Comparison of ENCODE assay signal across 1 cellular context in the genomic region with DNA sequence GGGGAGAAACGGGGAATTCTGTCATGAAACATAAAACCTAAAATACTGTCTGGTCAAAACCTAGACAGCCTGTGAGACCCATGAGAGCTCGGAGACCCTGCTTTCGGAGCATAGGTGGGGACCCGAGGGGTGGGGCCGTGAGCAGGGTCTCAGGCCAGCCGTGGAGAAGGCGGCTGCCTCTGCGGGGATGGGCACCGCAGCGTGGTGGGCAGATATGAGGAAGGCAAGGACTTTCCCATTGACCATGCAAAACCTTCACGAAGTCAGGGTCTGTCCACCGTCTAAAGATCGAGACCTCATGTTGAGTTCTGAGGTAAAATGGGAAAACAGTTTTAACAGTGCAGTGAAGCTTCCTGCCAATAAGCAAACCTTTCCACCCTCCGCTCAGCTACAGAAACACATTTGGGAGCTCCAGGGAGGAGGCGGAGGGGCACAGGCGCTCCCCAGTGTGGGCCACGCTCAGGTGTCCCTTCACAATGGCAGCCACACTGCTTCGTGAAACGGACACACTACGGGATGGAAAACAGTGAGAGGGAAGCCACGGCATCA.
TF ChIP-seq lines count a peak whose summit lies in the region.

No MANE protein-coding gene starts in this region.

TF ChIP-seq in GM23338, 12 proteins besides CTCF, POLR2A, EP300 and RAD21 (continued from another document):
- TF ChIP-seq, protein P1, sequence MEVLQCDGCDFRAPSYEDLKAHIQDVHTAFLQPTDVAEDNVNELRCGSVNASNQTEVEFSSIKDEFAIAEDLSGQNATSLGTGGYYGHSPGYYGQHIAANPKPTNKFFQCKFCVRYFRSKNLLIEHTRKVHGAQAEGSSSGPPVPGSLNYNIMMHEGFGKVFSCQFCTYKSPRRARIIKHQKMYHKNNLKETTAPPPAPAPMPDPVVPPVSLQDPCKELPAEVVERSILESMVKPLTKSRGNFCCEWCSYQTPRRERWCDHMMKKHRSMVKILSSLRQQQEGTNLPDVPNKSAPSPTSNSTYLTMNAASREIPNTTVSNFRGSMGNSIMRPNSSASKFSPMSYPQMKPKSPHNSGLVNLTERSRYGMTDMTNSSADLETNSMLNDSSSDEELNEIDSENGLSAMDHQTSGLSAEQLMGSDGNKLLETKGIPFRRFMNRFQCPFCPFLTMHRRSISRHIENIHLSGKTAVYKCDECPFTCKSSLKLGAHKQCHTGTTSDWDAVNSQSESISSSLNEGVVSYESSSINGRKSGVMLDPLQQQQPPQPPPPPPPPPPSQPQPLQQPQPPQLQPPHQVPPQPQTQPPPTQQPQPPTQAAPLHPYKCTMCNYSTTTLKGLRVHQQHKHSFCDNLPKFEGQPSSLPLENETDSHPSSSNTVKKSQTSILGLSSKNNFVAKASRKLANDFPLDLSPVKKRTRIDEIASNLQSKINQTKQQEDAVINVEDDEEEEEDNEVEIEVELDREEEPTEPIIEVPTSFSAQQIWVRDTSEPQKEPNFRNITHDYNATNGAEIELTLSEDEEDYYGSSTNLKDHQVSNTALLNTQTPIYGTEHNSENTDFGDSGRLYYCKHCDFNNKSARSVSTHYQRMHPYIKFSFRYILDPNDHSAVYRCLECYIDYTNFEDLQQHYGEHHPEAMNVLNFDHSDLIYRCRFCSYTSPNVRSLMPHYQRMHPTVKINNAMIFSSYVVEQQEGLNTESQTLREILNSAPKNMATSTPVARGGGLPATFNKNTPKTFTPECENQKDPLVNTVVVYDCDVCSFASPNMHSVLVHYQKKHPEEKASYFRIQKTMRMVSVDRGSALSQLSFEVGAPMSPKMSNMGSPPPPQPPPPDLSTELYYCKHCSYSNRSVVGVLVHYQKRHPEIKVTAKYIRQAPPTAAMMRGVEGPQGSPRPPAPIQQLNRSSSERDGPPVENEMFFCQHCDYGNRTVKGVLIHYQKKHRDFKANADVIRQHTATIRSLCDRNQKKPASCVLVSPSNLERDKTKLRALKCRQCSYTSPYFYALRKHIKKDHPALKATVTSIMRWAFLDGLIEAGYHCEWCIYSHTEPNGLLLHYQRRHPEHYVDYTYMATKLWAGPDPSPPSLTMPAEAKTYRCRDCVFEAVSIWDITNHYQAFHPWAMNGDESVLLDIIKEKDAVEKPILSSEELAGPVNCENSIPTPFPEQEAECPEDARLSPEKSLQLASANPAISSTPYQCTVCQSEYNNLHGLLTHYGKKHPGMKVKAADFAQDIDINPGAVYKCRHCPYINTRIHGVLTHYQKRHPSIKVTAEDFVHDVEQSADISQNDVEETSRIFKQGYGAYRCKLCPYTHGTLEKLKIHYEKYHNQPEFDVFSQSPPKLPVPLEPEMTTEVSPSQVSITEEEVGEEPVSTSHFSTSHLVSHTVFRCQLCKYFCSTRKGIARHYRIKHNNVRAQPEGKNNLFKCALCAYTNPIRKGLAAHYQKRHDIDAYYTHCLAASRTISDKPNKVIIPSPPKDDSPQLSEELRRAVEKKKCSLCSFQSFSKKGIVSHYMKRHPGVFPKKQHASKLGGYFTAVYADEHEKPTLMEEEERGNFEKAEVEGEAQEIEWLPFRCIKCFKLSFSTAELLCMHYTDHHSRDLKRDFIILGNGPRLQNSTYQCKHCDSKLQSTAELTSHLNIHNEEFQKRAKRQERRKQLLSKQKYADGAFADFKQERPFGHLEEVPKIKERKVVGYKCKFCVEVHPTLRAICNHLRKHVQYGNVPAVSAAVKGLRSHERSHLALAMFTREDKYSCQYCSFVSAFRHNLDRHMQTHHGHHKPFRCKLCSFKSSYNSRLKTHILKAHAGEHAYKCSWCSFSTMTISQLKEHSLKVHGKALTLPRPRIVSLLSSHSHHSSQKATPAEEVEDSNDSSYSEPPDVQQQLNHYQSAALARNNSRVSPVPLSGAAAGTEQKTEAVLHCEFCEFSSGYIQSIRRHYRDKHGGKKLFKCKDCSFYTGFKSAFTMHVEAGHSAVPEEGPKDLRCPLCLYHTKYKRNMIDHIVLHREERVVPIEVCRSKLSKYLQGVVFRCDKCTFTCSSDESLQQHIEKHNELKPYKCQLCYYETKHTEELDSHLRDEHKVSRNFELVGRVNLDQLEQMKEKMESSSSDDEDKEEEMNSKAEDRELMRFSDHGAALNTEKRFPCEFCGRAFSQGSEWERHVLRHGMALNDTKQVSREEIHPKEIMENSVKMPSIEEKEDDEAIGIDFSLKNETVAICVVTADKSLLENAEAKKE (CRISPR knock-in tag; IDR thresholded peaks at IDR 0.05): no peak
